Comparison of ENCODE assay signal across 14 cellular contexts in the genomic region with DNA sequence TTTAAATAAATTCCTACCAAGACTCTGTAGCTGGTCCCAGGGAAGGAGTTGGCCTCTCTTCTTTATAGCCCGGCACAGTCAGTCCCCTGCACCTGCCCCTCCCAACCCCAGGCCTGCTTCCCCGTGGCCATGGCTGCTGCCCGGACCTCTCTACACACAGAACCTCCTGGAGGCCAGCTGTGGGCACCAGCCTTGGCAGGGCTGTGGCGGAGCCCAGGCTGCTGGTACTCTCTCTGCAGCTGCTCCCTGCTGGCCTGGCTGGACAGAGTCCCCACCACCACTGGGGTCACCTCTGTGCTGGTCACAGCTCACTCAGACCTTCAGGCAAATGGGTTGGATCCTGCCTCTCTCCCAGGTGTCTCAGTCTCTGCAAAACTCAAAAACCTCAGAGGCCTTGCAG.
DNase-seq lines count a peak whose midpoint lies in the region; ATAC-seq and TF ChIP-seq lines count a peak whose summit lies in the region.
"Had no signal": no experiment of that assay in that cellular context is flagged by ENCODE, and none has a peak within 500 bp of the region (broad histone marks: within the 10 kb centered on the region; RNA-seq: fewer than 3 reads in every experiment).

No MANE protein-coding gene starts in this region.

- H3K27ac Mint-ChIP-seq in activated CD8-positive, alpha-beta memory T cell treated with anti-CD3 and anti-CD28 coated beads, Interleukin-2, amount 10 ng/mL, durations not matched to agents 7 days and 5 days, result peak overlapping the region; percentile 63
- H3K27ac Mint-ChIP-seq: activated naive CD4-positive, alpha-beta T cell treated with anti-CD3 and anti-CD28 coated beads, Interleukin-2, amount 50 U/mL, for 72 hours had no signal

- ATAC-seq in activated CD8-positive, alpha-beta memory T cell treated with anti-CD3 and anti-CD28 coated beads, Interleukin-2, amount 10 ng/mL, durations not matched to agents 7 days and 5 days, result no peak
- ATAC-seq in upper lobe of right lung, result peak; percentile 2
- ATAC-seq: activated naive CD4-positive, alpha-beta T cell treated with anti-CD3 and anti-CD28 coated beads, Interleukin-2, amount 50 U/mL, for 72 hours had no signal

- H3K4me1 ChIP-seq in duodenal mucosa (ENCODE audit: control insufficient read depth in 1 of 2, insufficient read depth in 2 of 2, low read length in 2 of 2) (peaks cover 37 to 39% of the 10 kb centered on the region in 2 donors), upper lobe of right lung (peaks cover 70% of the 10 kb centered on the region)

- H3K27me3 ChIP-seq in duodenal mucosa (ENCODE audit: control insufficient read depth in 1 of 2, insufficient read depth in 2 of 2, low read length in 2 of 2) (no peaks in the 10 kb centered on the region), upper lobe of right lung (no peaks in the 10 kb centered on the region)
- H3K27me3 ChIP-seq: dorsolateral prefrontal cortex, pancreas had no signal

- H3K36me3 Mint-ChIP-seq in activated CD8-positive, alpha-beta memory T cell treated with anti-CD3 and anti-CD28 coated beads, Interleukin-2, amount 10 ng/mL, durations not matched to agents 7 days and 5 days, result no peaks in the 10 kb centered on the region
- H3K36me3 Mint-ChIP-seq: activated naive CD4-positive, alpha-beta T cell treated with anti-CD3 and anti-CD28 coated beads, Interleukin-2, amount 50 U/mL, for 72 hours had no signal

- H3K36me3 ChIP-seq in duodenal mucosa (ENCODE audit: control insufficient read depth in 1 of 2, insufficient read depth in 2 of 2, low read length in 2 of 2) (peaks cover 0 to 30% of the 10 kb centered on the region in 2 donors), upper lobe of right lung (peaks cover 4% of the 10 kb centered on the region)

- no peaks in the 10 kb centered on the region for H3K9me3 ChIP-seq in duodenal mucosa (ENCODE audit: control insufficient read depth in 1 of 2, low read length in 2 of 2)
- no peaks in the 10 kb centered on the region for H3K9me3 ChIP-seq in upper lobe of right lung
- H3K9me3 ChIP-seq: pancreas had no signal

- no peak for TF ChIP-seq CTCF in upper lobe of right lung (IDR thresholded peaks at IDR 0.05)

- peak overlapping the region in 1 of 2 donors; percentile 40 for H3K4me3 ChIP-seq in duodenal mucosa (ENCODE audit: low read depth in 1 of 2, low read length in 2 of 2)
- peak overlapping the region; percentile 1 for H3K4me3 ChIP-seq in upper lobe of right lung
- H3K4me3 ChIP-seq: pancreas had no signal

- DNase-seq in activated CD8-positive, alpha-beta memory T cell treated with anti-CD3 and anti-CD28 coated beads, Interleukin-2, amount 10 ng/mL, durations not matched to agents 7 days and 5 days, result no peak
- no peak for DNase-seq in activated CD8-positive, alpha-beta memory T cell treated with anti-CD3 and anti-CD28 coated beads, Interleukin-2, amount 50 U/mL, for 48 hours
- DNase-seq in myocyte (ENCODE audit: low read depth), result peak; percentile 85
- no peak for DNase-seq in upper lobe of right lung
- no peak for DNase-seq in RKO (ENCODE audit: low spot score)
- DNase-seq in NCI-H2171 treated with DMSO at 0.1 percent for 48 hours (lab: John Stamatoyannopoulos, UW), result no peak
- no peak for DNase-seq in activated CD4-positive, CD25-positive, alpha-beta regulatory T cell (lab: John Stamatoyannopoulos, UW)
- DNase-seq: DND-41, dorsolateral prefrontal cortex, NCI-H1694, NCI-H774 had no signal

- no peak overlapping the region for H3K9ac ChIP-seq in duodenal mucosa (ENCODE audit: low read depth in 1 of 2, low read length in 2 of 2)

- peaks cover 26% of the 10 kb centered on the region for H3K4me1 Mint-ChIP-seq in activated CD8-positive, alpha-beta memory T cell treated with anti-CD3 and anti-CD28 coated beads, Interleukin-2, amount 10 ng/mL, durations not matched to agents 7 days and 5 days

- H3K27me3 Mint-ChIP-seq in activated CD8-positive, alpha-beta memory T cell treated with anti-CD3 and anti-CD28 coated beads, Interleukin-2, amount 10 ng/mL, durations not matched to agents 7 days and 5 days, result peaks cover 9% of the 10 kb centered on the region

- no peak overlapping the region for H3K4me3 Mint-ChIP-seq in activated CD8-positive, alpha-beta memory T cell treated with anti-CD3 and anti-CD28 coated beads, Interleukin-2, amount 10 ng/mL, durations not matched to agents 7 days and 5 days

- H3K27ac ChIP-seq in duodenal mucosa (ENCODE audit: low read depth, low read length) (peak overlapping the region; percentile 5), upper lobe of right lung (peak overlapping the region; percentile 71)
- H3K27ac ChIP-seq: pancreas had no signal

- CTCF ChIA-PET in activated CD8-positive, alpha-beta memory T cell treated with anti-CD3 and anti-CD28 coated beads, Interleukin-2, amount 10 ng/mL, durations not matched to agents 7 days and 5 days (lab: Charles Lee), result interaction anchor here (0.8 to 5.2 kb wide), 6 partner anchors 42 to 124 kb away, joined by 3 to 26 read pairs (median 6); no protein-coding TSS in a partner anchor

- intact Hi-C loops in upper lobe of right lung (cut with DNase I), result loop anchor here (10.0 kb wide), 1 partner anchor 67 kb away; a partner anchor contains a TSS

- H3K9me3 Mint-ChIP-seq in activated CD8-positive, alpha-beta memory T cell treated with anti-CD3 and anti-CD28 coated beads, Interleukin-2, amount 10 ng/mL, durations not matched to agents 7 days and 5 days (ENCODE audit: low read depth), result no peaks in the 10 kb centered on the region
- H3K9me3 Mint-ChIP-seq: activated naive CD4-positive, alpha-beta T cell treated with anti-CD3 and anti-CD28 coated beads, Interleukin-2, amount 50 U/mL, for 72 hours had no signal
